Comparison of ENCODE assay signal across 8 cellular contexts in the genomic region with DNA sequence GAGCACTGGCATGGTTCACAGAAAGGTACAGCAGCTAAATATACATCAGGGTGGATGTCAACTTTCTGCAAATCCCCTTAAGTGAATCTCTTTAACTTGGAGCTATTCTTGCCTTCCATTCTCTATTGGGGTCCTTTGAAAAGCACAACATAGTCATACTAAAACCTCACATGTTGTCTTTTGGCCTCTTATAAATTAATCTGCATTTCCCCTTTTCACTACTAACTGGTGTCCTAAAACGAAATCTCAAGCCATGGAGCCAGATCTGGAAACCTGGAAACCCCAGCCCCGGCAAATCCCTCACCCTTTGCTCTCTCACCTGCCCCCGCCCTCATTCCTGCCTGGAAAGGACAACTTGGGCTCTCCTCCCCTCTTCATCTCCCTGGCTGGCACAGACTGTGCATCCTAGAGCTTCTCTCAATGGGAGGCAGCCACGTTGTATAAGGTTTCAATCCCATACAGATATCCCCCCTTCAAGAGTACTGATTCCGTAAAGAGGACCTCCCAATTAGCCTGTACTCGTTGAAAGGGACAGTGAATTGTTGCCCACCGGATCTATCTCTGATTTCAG. TPM values are rescaled to one million over a fixed set of nuclear protein-coding genes. Genes with fewer than 3 reads are reported as not detected.
DNase-seq lines count a peak whose midpoint lies in the region; ATAC-seq and TF ChIP-seq lines count a peak whose summit lies in the region.

No MANE protein-coding gene starts in this region.

- ATAC-seq in GM21723 (IDR thresholded peaks at IDR 0.05; ENCODE audit: unreplicated experiment) = no peak
- ATAC-seq in HG02840 (IDR thresholded peaks at IDR 0.05; ENCODE audit: low FRiP score, unreplicated experiment) = no peak

- H3K27me3 Mint-ChIP-seq in Calu3 (ENCODE audit: unreplicated experiment) = no peaks in the 10 kb centered on the region

- no peak overlapping the region for H3K9ac ChIP-seq in parathyroid adenoma

- H3K27me3 ChIP-seq in esophagus muscularis mucosa (no peaks in the 10 kb centered on the region), parathyroid adenoma (ENCODE audit: control insufficient read depth, insufficient read depth, low read length) (no peaks in the 10 kb centered on the region)

- peak overlapping the region; percentile 66 for H3K4me2 ChIP-seq in parathyroid adenoma (ENCODE audit: low read length)

- no peaks in the 10 kb centered on the region for H3K36me3 Mint-ChIP-seq in Calu3 (ENCODE audit: insufficient read depth, unreplicated experiment)

- H3K4me1 ChIP-seq in esophagus muscularis mucosa (peaks cover 27 to 65% (median 59%) of the 10 kb centered on the region in 4 donors), parathyroid adenoma (no peaks in the 10 kb centered on the region)

- H3K4me1 Mint-ChIP-seq in Calu3 (ENCODE audit: low read depth, unreplicated experiment) = peaks cover 57% of the 10 kb centered on the region

- TF ChIP-seq CTCF in Calu3 (IDR thresholded peaks at IDR 0.05; ENCODE audit: unreplicated experiment) = no peak
- no peak for TF ChIP-seq CTCF in esophagus muscularis mucosa (IDR thresholded peaks at IDR 0.05)
- TF ChIP-seq CTCF in parathyroid adenoma (IDR thresholded peaks at IDR 0.05) = no peak

- no TSS peak for BruUV-seq in Calu3 (replicated peaks; lab: Mats Ljungman, UMichigan)

- H3K27ac Mint-ChIP-seq in Calu3 (ENCODE audit: unreplicated experiment) = no peak overlapping the region

- CTCF ChIA-PET in Calu3 (lab: Charles Lee) = interaction anchor here (0.7 to 3.9 kb wide), 9 partner anchors 9 to 269 kb away, joined by 3 to 21 read pairs (median 4); no protein-coding TSS in a partner anchor

- H3K27ac ChIP-seq in esophagus muscularis mucosa (replicated peaks in 1 of 4) (peak overlapping the region; percentile 88 to 99 (median 96)), parathyroid adenoma (no peak overlapping the region)

- peak overlapping the region; percentile 63 to 91 (median 70) for H3K4me3 ChIP-seq in esophagus muscularis mucosa
- peak overlapping the region; percentile 92 for H3K4me3 ChIP-seq in parathyroid adenoma (ENCODE audit: low read depth, low read length)

- H2AFZ ChIP-seq in parathyroid adenoma = peak overlapping the region; percentile 78

- no peaks in the 10 kb centered on the region for H3K9me3 ChIP-seq in esophagus muscularis mucosa
- H3K9me3 ChIP-seq in parathyroid adenoma (ENCODE audit: control insufficient read depth, low read length) = no peaks in the 10 kb centered on the region

- H3K36me3 ChIP-seq in esophagus muscularis mucosa (peaks cover 0 to 6% (median 2%) of the 10 kb centered on the region in 4 donors), parathyroid adenoma (ENCODE audit: control insufficient read depth, insufficient read depth, low read length) (no peaks in the 10 kb centered on the region)

- no peak for TF ChIP-seq EP300 in esophagus muscularis mucosa (IDR thresholded peaks at IDR 0.05)

- H3K9me3 Mint-ChIP-seq in Calu3 (ENCODE audit: low read depth, unreplicated experiment) = no peaks in the 10 kb centered on the region

- DNase-seq in Calu3 (peak; percentile 26), NCI-H1105 treated with DMSO at 0.1 percent for 48 hours (lab: John Stamatoyannopoulos, UW) (peak; percentile 22), esophagus muscularis mucosa (ENCODE audit: extremely low spot score) (peak; percentile 77), SW 1271 (lab: John Stamatoyannopoulos, UW) (no peak), DMS153 treated with DMSO at 0.1 percent for 48 hours (lab: John Stamatoyannopoulos, UW; ENCODE audit: unreplicated experiment) (no peak)

- H3K79me2 ChIP-seq in parathyroid adenoma = no peaks in the 10 kb centered on the region

- intact Hi-C loops in Calu3 (cut with micrococcal nuclease; ENCODE audit: unreplicated experiment) = loop anchor here (2.0 to 5.0 kb wide), 5 partner anchors 72 to 432 kb away; no protein-coding TSS in a partner anchor
- intact Hi-C loops in esophagus muscularis mucosa (cut with DNase I) = loop anchor here (10.0 kb wide), 2 partner anchors 126 to 266 kb away; no protein-coding TSS in a partner anchor

- 22% methylated on average over 7 of the region's 7 CpGs for whole genome bisulfite sequencing in esophagus muscularis mucosa

- H3K4me3 Mint-ChIP-seq in Calu3 (ENCODE audit: low read depth, unreplicated experiment) = no peak overlapping the region

- TF ChIP-seq POLR2A in esophagus muscularis mucosa (IDR thresholded peaks at IDR 0.05; ENCODE audit: low read depth) = no peak

RNA-seq across cellular contexts. Expression of gene DUSP10, which starts 1.5 kb away (rescaled TPM):
- total RNA-seq in Calu3 (2022) (55.1 and 58.2 TPM in 2 replicates), esophagus muscularis mucosa (10 to 100 TPM in 2 of 4 donors, 1 to 10 TPM in 2; 5.5 to 13.1 (median 8.6) TPM)

Comparison
In these comparisons a context has a peak if more than half of its experiments do, and no peak if none do; other contexts are left out.
1. DNase-seq: peak in Calu3 (single experiment), NCI-H1105 treated with DMSO at 0.1 percent for 48 hours (single experiment) and esophagus muscularis mucosa (single experiment); none in SW 1271 (0 of 2) and DMS153 treated with DMSO at 0.1 percent for 48 hours (single experiment).